33 cellular contexts compared by ENCODE assay signal in the genomic region with DNA sequence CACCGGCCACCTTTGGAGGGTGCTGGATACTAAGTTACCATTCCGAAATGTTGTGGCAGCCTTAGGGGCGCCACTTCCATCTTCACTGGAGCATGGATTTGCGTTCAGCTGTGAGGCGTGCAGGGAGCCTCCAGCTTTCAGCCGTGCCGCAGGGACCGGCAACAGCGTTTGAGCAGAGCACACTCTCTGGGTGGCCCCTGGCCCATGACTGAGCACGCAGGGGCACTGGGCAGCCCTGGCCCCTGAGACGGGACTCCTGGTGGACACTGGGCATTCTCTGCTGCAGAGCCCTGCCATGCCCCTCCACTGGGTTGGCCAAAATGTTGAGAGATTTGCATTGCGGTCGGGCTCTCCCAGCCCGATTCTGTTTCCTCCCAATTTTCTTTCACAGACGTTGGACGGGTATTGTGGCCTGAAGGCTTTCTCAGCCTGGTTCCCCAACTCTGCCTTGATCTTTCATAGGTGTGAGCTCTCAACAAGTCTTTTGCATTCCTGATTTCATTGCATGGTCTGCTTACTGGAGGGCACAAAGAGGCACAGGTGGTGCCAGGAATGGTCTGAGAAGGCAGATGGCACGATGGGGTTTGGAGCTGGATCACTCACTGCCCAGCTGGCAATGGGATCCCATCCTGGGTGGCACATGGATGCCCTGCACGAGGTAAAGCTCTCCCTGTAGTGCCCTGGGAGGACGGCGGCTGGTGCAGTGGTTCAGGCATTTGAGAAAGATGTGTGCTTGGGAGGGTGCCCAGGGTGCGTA. TPM values are rescaled to one million over a fixed set of nuclear protein-coding genes. Genes with fewer than 3 reads are reported as not detected.
"Had no signal": no experiment of that assay in that cellular context is flagged by ENCODE, and none has a peak within 500 bp of the region (broad histone marks: within the 10 kb centered on the region; RNA-seq: fewer than 3 reads in every experiment).

No MANE protein-coding gene starts in this region.

- H3K9me3 ChIP-seq: SJCRH30, SK-N-SH had no signal

- H3K27ac Mint-ChIP-seq: activated CD8-positive, alpha-beta T cell treated with anti-CD3 and anti-CD28 coated beads, Interleukin-2, amount 10 ng/mL, durations not matched to agents 7 days and 5 days; activated naive CD4-positive, alpha-beta T cell treated with anti-CD3 and anti-CD28 coated beads, Interleukin-2, amount 50 U/mL, for 72 hours; activated naive CD8-positive, alpha-beta T cell treated with anti-CD3 and anti-CD28 coated beads, Interleukin-2, amount 50 U/mL, for 24 hours; activated T-cell treated with anti-CD3 and anti-CD28 coated beads, Interleukin-2, amount 50 U/mL, for 24 hours; activated T-helper 1 cell treated with anti-CD3 and anti-CD28 coated beads, Interleukin-12 subunit alpha, Interleukin-12 subunit beta, Interleukin-2, Interleukin-4 antibody, amounts not matched to agents 30 ng/mL and 10 ng/mL and 1 ng/mL, durations not matched to agents 14 hours and 24 hours and 36 hours; T-helper 1 cell treated with Interleukin-12 subunit alpha and Interleukin-12 subunit beta and Interleukin-4 antibody, amounts not matched to agents 30 μg/mL and 1 μg/mL, for 36 hours had no signal

- H3K4me1 Mint-ChIP-seq: activated naive CD8-positive, alpha-beta T cell treated with anti-CD3 and anti-CD28 coated beads, Interleukin-2, amount 50 U/mL, for 24 hours had no signal

- H3K36me3 ChIP-seq: brain microvascular endothelial cell, cardiac muscle cell, MG63, SJCRH30 had no signal

- DNase-seq: activated CD4-positive, alpha-beta T cell treated with anti-CD3 and anti-CD28 coated beads for 48 hours; activated CD4-positive, alpha-beta T cell treated with anti-CD3 and anti-CD28 coated beads, Interleukin-2, amount 50 U/mL, for 4 hours; activated CD8-positive, alpha-beta memory T cell treated with anti-CD3 and anti-CD28 coated beads, Interleukin-2, amount 50 U/mL, for 48 hours; activated CD8-positive, alpha-beta T cell treated with anti-CD3 and anti-CD28 coated beads, Interleukin-2, amount 10 ng/mL, durations not matched to agents 7 days and 5 days; activated effector memory CD4-positive, alpha-beta T cell treated with Interleukin-2 at 50 U/mL for 16 hours; activated naive CD4-positive, alpha-beta T cell; activated naive CD8-positive, alpha-beta T cell treated with anti-CD3 and anti-CD28 coated beads, Interleukin-2, amount 50 U/mL, for 24 hours; activated T-cell treated with anti-CD3 and anti-CD28 coated beads, Interleukin-2, amount 50 U/mL, for 24 hours; amniotic stem cell; brain microvascular endothelial cell; MG63; MV-4-11; NCI-H1092 treated with DMSO at 0.1 percent for 48 hours; NCI-H1417 treated with DMSO at 0.1 percent for 48 hours; NCI-H1694; NCI-H2029; NCI-H2107; NCI-H2171 treated with DMSO at 0.1 percent for 48 hours; NCI-H345; NCI-H510A; NCI-H526 treated with DMSO at 0.1 percent for 48 hours; NCI-H82; SJCRH30; SK-N-SH; SW 1271 had no signal

- H3K4me3 Mint-ChIP-seq: activated CD8-positive, alpha-beta T cell treated with anti-CD3 and anti-CD28 coated beads, Interleukin-2, amount 10 ng/mL, durations not matched to agents 7 days and 5 days; activated naive CD8-positive, alpha-beta T cell treated with anti-CD3 and anti-CD28 coated beads, Interleukin-2, amount 50 U/mL, for 24 hours; activated T-cell treated with anti-CD3 and anti-CD28 coated beads, Interleukin-2, amount 50 U/mL, for 24 hours; activated T-helper 1 cell treated with anti-CD3 and anti-CD28 coated beads, Interleukin-12 subunit alpha, Interleukin-12 subunit beta, Interleukin-2, Interleukin-4 antibody, amounts not matched to agents 30 ng/mL and 10 ng/mL and 1 ng/mL, durations not matched to agents 14 hours and 24 hours and 36 hours; T-helper 1 cell treated with Interleukin-12 subunit alpha and Interleukin-12 subunit beta and Interleukin-4 antibody, amounts not matched to agents 30 μg/mL and 1 μg/mL, for 36 hours had no signal

- H3K9me3 Mint-ChIP-seq: activated naive CD4-positive, alpha-beta T cell treated with anti-CD3 and anti-CD28 coated beads, Interleukin-2, amount 50 U/mL, for 72 hours; activated naive CD8-positive, alpha-beta T cell treated with anti-CD3 and anti-CD28 coated beads, Interleukin-2, amount 50 U/mL, for 24 hours; activated T-cell treated with anti-CD3 and anti-CD28 coated beads, Interleukin-2, amount 50 U/mL, for 24 hours; activated T-helper 1 cell treated with anti-CD3 and anti-CD28 coated beads, Interleukin-12 subunit alpha, Interleukin-12 subunit beta, Interleukin-2, Interleukin-4 antibody, amounts not matched to agents 30 ng/mL and 10 ng/mL and 1 ng/mL, durations not matched to agents 14 hours and 24 hours and 36 hours; T-helper 1 cell treated with Interleukin-12 subunit alpha and Interleukin-12 subunit beta and Interleukin-4 antibody, amounts not matched to agents 30 μg/mL and 1 μg/mL, for 36 hours had no signal

- H3K4me1 ChIP-seq: SJCRH30 had no signal

- H3K4me2 ChIP-seq: SK-N-SH had no signal

- H3K36me3 Mint-ChIP-seq: activated naive CD4-positive, alpha-beta T cell treated with anti-CD3 and anti-CD28 coated beads, Interleukin-2, amount 50 U/mL, for 72 hours had no signal

- H3K4me3 ChIP-seq: cardiac muscle cell, MG63, SJCRH30 had no signal

- ATAC-seq: activated CD4-positive, CD25-positive, alpha-beta regulatory T cell treated with anti-CD3 and anti-CD28 coated beads, Interleukin-2, amount 50 U/mL, for 24 hours; activated CD8-positive, alpha-beta T cell treated with anti-CD3 and anti-CD28 coated beads, Interleukin-2, amount 10 ng/mL, durations not matched to agents 7 days and 5 days; activated naive CD4-positive, alpha-beta T cell treated with anti-CD3 and anti-CD28 coated beads, Interleukin-2, amount 50 U/mL, for 72 hours; activated naive CD8-positive, alpha-beta T cell treated with anti-CD3 and anti-CD28 coated beads, Interleukin-2, amount 50 U/mL, for 24 hours had no signal

- H3K27ac ChIP-seq: brain microvascular endothelial cell, cardiac muscle cell, SJCRH30 had no signal

- H3K27me3 ChIP-seq: cardiac muscle cell had no signal

RNA-seq across cellular contexts. Expression of gene CFAP74, which starts 5.9 kb away (rescaled TPM):
- total RNA-seq: activated CD8-positive, alpha-beta T cell treated with anti-CD3 and anti-CD28 coated beads, Interleukin-2, amount 10 ng/mL, durations not matched to agents 7 days and 5 days; activated naive CD4-positive, alpha-beta T cell treated with anti-CD3 and anti-CD28 coated beads, Interleukin-2, amount 50 U/mL, for 72 hours; activated T-helper 1 cell treated with anti-CD3 and anti-CD28 coated beads, Interleukin-12 subunit alpha, Interleukin-12 subunit beta, Interleukin-2, Interleukin-4 antibody, amounts not matched to agents 30 ng/mL and 10 ng/mL and 1 ng/mL, durations not matched to agents 14 hours and 24 hours and 36 hours; astrocyte; OCI-LY7; RPMI7951; SJCRH30 had no signal
- polyA plus RNA-seq: SK-N-SH had no signal

RNA-seq across cellular contexts. Expression of gene GABRD, which starts 9.7 kb away (rescaled TPM):
- total RNA-seq: activated CD8-positive, alpha-beta T cell treated with anti-CD3 and anti-CD28 coated beads, Interleukin-2, amount 10 ng/mL, durations not matched to agents 7 days and 5 days; activated naive CD4-positive, alpha-beta T cell treated with anti-CD3 and anti-CD28 coated beads, Interleukin-2, amount 50 U/mL, for 72 hours; astrocyte; cardiac muscle cell; OCI-LY7; RPMI7951; SJCRH30 had no signal
- polyA plus RNA-seq: cardiac muscle cell had no signal
